8 cellular contexts compared by ENCODE assay signal in genomic region chr14:75452900-75453816, GRCh38. TPM values are rescaled to one million over a fixed set of nuclear protein-coding genes. Genes with fewer than 3 reads are reported as not detected.
A peak's percentile ranks its signal among the peaks of the same experiment; 100 is the strongest.
DNase-seq lines count a peak whose midpoint lies in the region; ATAC-seq and TF ChIP-seq lines count a peak whose summit lies in the region.

No MANE protein-coding gene starts in this region.

- peaks cover 27% of the 10 kb centered on the region for H3K4me1 ChIP-seq in cardiac muscle cell (ENCODE audit: low read depth)

- H3K27ac ChIP-seq in cardiac muscle cell = peak overlapping the region; percentile 98

- ATAC-seq in GM18870 (IDR thresholded peaks at IDR 0.05; ENCODE audit: unreplicated experiment) (no peak), GM21786 (IDR thresholded peaks at IDR 0.05; ENCODE audit: unreplicated experiment) (no peak)

- no peak overlapping the region for H3K4me3 ChIP-seq in cardiac muscle cell

- intact Hi-C loops in posterior vena cava (cut with DNase I) = no loop called here

- no peaks in the 10 kb centered on the region for H3K36me3 ChIP-seq in cardiac muscle cell

- no peaks in the 10 kb centered on the region for H3K27me3 ChIP-seq in cardiac muscle cell

- in situ Hi-C loops in KBM-7 (cut with MboI; ENCODE audit: low pct_unique_long_range_greater_than_20kb, low sequenced_read_pairs) = no loop called here

- DNase-seq in EL (peak; percentile 99), T1000 (lab: John Stamatoyannopoulos, UW) (peak; percentile 96), cardiac muscle cell (ENCODE audit: low read depth in 1 of 2, low spot score in 1 of 2) (peak; percentile 79 to 97), posterior vena cava (ENCODE audit: low spot score) (peak; percentile 91), NCI-H526 (lab: John Stamatoyannopoulos, UW) (no peak), KBM-7 (no peak)

- no peaks in the 10 kb centered on the region for H3K9me3 ChIP-seq in cardiac muscle cell (ENCODE audit: low read depth)

- no peak for TF ChIP-seq CTCF in cardiac muscle cell (IDR thresholded peaks at IDR 0.05; ENCODE audit: low read depth, low read length)

RNA-seq across cellular contexts. Expression of gene JDP2, which starts 25.3 kb away (rescaled TPM):
- total RNA-seq in cardiac muscle cell (15.2 and 22.0 TPM in 2 replicates), posterior vena cava (10 to 100 TPM; 44.2 to 54.8 TPM)
- polyA plus RNA-seq in cardiac muscle cell = 9.7 and 12.5 TPM in 2 replicates

Comparison
In these comparisons a context has a peak if more than half of its experiments do, and no peak if none do; other contexts are left out.
1. DNase-seq: peak in EL (single experiment), T1000 (single experiment), cardiac muscle cell (2 of 2) and posterior vena cava (single experiment); none in NCI-H526 (0 of 2) and KBM-7 (single experiment).